ENCODE assay signal across 1 cellular context in genomic region chr15:76252249-76252648, GRCh38.
TF ChIP-seq lines count a peak whose summit lies in the region.

No MANE protein-coding gene starts in this region.

TF ChIP-seq in K562, 482 proteins besides CTCF, POLR2A, EP300 and RAD21 (continued from another document):
- TF ChIP-seq MXD1 (CRISPR knock-in tag; IDR thresholded peaks at IDR 0.05; ENCODE audit: borderline replicate concordance, poor library complexity, severe bottlenecking) (no peak), EGR1 (conservative IDR thresholded peaks at IDR 0.05) (no peak), SREBF2 (CRISPR knock-in tag; IDR thresholded peaks at IDR 0.05) (no peak), TRIM24 (IDR thresholded peaks at IDR 0.05) (no peak), TSC22D4 (tag; IDR thresholded peaks at IDR 0.05) (no peak), KAT7 (CRISPR knock-in tag; IDR thresholded peaks at IDR 0.05; ENCODE audit: borderline replicate concordance) (no peak), ZNF511 (CRISPR knock-in tag; IDR thresholded peaks at IDR 0.05) (no peak), NCOA2 (IDR thresholded peaks at IDR 0.05; ENCODE audit: partially characterized antibody in 2 of 2) (no peak), ZMIZ1 (IDR thresholded peaks at IDR 0.05; ENCODE audit: low read depth in 2 of 2, low read length in 2 of 2) (no peak)
